ENCODE assay signal across 16 cellular contexts in genomic region chr7:74283858-74284447, GRCh38. TPM values are rescaled to one million over a fixed set of nuclear protein-coding genes. Genes with fewer than 3 reads are reported as not detected.
A peak's percentile ranks its signal among the peaks of the same experiment; 100 is the strongest.
DNase-seq lines count a peak whose midpoint lies in the region; ATAC-seq and TF ChIP-seq lines count a peak whose summit lies in the region.
"Had no signal": no experiment of that assay in that cellular context is flagged by ENCODE, and none has a peak within 500 bp of the region (broad histone marks: within the 10 kb centered on the region; RNA-seq: fewer than 3 reads in every experiment).

No MANE protein-coding gene starts in this region.

- H3K4me1 ChIP-seq in DOHH2 (ENCODE audit: control insufficient read depth, low read length) (peaks cover 64% of the 10 kb centered on the region), neural progenitor cell (peaks cover 13% of the 10 kb centered on the region), gastrocnemius medialis (peaks cover 5 to 12% of the 10 kb centered on the region in 2 donors)

- H3K4me3 ChIP-seq in DOHH2 (ENCODE audit: low read length) (no peak overlapping the region), neural progenitor cell (no peak overlapping the region), gastrocnemius medialis (no peak overlapping the region)
- H3K4me3 ChIP-seq: GM23338, mucosa of descending colon had no signal

- H3K27ac Mint-ChIP-seq in neural progenitor cell = no peak overlapping the region
- H3K27ac Mint-ChIP-seq: activated CD4-positive, alpha-beta T cell treated with anti-CD3 and anti-CD28 coated beads, Interleukin-2, amount 10 ng/mL, durations not matched to agents 7 days and 5 days; immature natural killer cell had no signal

- peak overlapping the region; percentile 39 for H3K4me2 ChIP-seq in DOHH2 (ENCODE audit: low read length)
- peak overlapping the region; percentile 35 for H3K4me2 ChIP-seq in neural progenitor cell
- H3K4me2 ChIP-seq: GM23338 had no signal

- intact Hi-C loops in gastrocnemius medialis (cut with DNase I; ENCODE audit: low total_unique reads) = no loop called here

- H3K36me3 Mint-ChIP-seq in neural progenitor cell = no peaks in the 10 kb centered on the region
- H3K36me3 Mint-ChIP-seq: immature natural killer cell had no signal

- peaks cover 17% of the 10 kb centered on the region for H3K27me3 Mint-ChIP-seq in neural progenitor cell (ENCODE audit: insufficient read depth, low read depth)

- in situ Hi-C loops in gastrocnemius medialis (cut with MboI; ENCODE audit: low sequenced_read_pairs in 4 of 4) = no loop called here

- peak overlapping the region; percentile 41 for H3K4me3 Mint-ChIP-seq in neural progenitor cell
- H3K4me3 Mint-ChIP-seq: activated CD4-positive, alpha-beta T cell treated with anti-CD3 and anti-CD28 coated beads, Interleukin-2, amount 10 ng/mL, durations not matched to agents 7 days and 5 days; GM23338; immature natural killer cell had no signal

- TF ChIP-seq CTCF in DOHH2 (IDR thresholded peaks at IDR 0.05; ENCODE audit: low read depth, low read length, poor library complexity, severe bottlenecking) (no peak), neural progenitor cell (IDR thresholded peaks at IDR 0.05) (no peak), gastrocnemius medialis (IDR thresholded peaks at IDR 0.05 in 4 of 5, conservative IDR thresholded peaks at IDR 0.05 in 1 of 5) (no peak)

- DNase-seq in NAMALWA (ENCODE audit: low spot score) = peak; percentile 72
- peak in 32 of 61 donors; percentile 10 to 80 (median 28) for DNase-seq in caudate nucleus (lab: John Stamatoyannopoulos, UW)
- no peak for DNase-seq in neural progenitor cell (ENCODE audit: low spot score)
- no peak for DNase-seq in NCI-H2081 (lab: John Stamatoyannopoulos, UW)
- DNase-seq in inferior parietal cortex (ENCODE audit: extremely low spot score) = no peak
- DNase-seq in gastrocnemius medialis = no peak
- DNase-seq in SK-N-DZ (ENCODE audit: low spot score) = no peak
- DNase-seq: activated CD4-positive, alpha-beta T cell treated with anti-CD3 and anti-CD28 coated beads, Interleukin-2, amount 10 ng/mL, durations not matched to agents 7 days and 5 days; BE2C; EL; immature natural killer cell; NCI-H2029 treated with DMSO at 0.1 percent for 48 hours; stimulated activated CD8-positive, alpha-beta memory T cell treated with anti-CD3 and anti-CD28 coated beads, Interleukin-4, amount 100 ng/mL, for 48 hours had no signal

- no peaks in the 10 kb centered on the region for H3K27me3 ChIP-seq in DOHH2 (ENCODE audit: control insufficient read depth, low read length)
- H3K27me3 ChIP-seq in neural progenitor cell = peaks cover 64% of the 10 kb centered on the region
- H3K27me3 ChIP-seq in gastrocnemius medialis = no peaks in the 10 kb centered on the region
- H3K27me3 ChIP-seq: BE2C had no signal

- no peaks in the 10 kb centered on the region for H3K9me2 ChIP-seq in DOHH2 (replicated peaks; ENCODE audit: control insufficient read depth, low read length)

- peaks cover 41% of the 10 kb centered on the region for H3K4me1 Mint-ChIP-seq in neural progenitor cell

- H2AFZ ChIP-seq in neural progenitor cell (replicated peaks) = no peak overlapping the region
- H2AFZ ChIP-seq: GM23338 had no signal

- ATAC-seq in gastrocnemius medialis = no peak

- H4K20me1 ChIP-seq in DOHH2 (ENCODE audit: control insufficient read depth, insufficient read depth, low read depth, low read length) (no peaks in the 10 kb centered on the region), neural progenitor cell (ENCODE audit: low read depth) (peaks cover 3% of the 10 kb centered on the region)

- TF ChIP-seq POLR2A in gastrocnemius medialis (IDR thresholded peaks at IDR 0.05) = no peak

- H3K27ac ChIP-seq in DOHH2 (ENCODE audit: low read depth, low read length) (no peak overlapping the region), caudate nucleus (ENCODE audit: low read depth, low read length) (peak overlapping the region; percentile 56), neural progenitor cell (no peak overlapping the region), gastrocnemius medialis (no peak overlapping the region)

- H3K36me3 ChIP-seq in DOHH2 (ENCODE audit: control insufficient read depth, low read length) (no peaks in the 10 kb centered on the region), neural progenitor cell (no peaks in the 10 kb centered on the region), gastrocnemius medialis (no peaks in the 10 kb centered on the region)
- H3K36me3 ChIP-seq: BE2C had no signal

- no peak overlapping the region for H3K9ac ChIP-seq in neural progenitor cell

- H3K79me2 ChIP-seq in DOHH2 (ENCODE audit: control insufficient read depth, low read length) = no peaks in the 10 kb centered on the region
- no peaks in the 10 kb centered on the region for H3K79me2 ChIP-seq in neural progenitor cell (ENCODE audit: low read depth)

- H3K9me3 ChIP-seq in DOHH2 (ENCODE audit: control insufficient read depth, insufficient read depth, low read length) (no peaks in the 10 kb centered on the region), neural progenitor cell (ENCODE audit: low read depth) (no peaks in the 10 kb centered on the region), gastrocnemius medialis (no peaks in the 10 kb centered on the region)
- H3K9me3 ChIP-seq: BE2C, mucosa of descending colon had no signal

- peaks cover 10% of the 10 kb centered on the region for H3F3A ChIP-seq in DOHH2 (ENCODE audit: control insufficient read depth, insufficient read depth)
- peaks cover 34% of the 10 kb centered on the region for H3F3A ChIP-seq in neural progenitor cell (ENCODE audit: low read depth)

- H3K9me3 Mint-ChIP-seq in neural progenitor cell = no peaks in the 10 kb centered on the region
- H3K9me3 Mint-ChIP-seq: activated CD4-positive, alpha-beta T cell treated with anti-CD3 and anti-CD28 coated beads, Interleukin-2, amount 10 ng/mL, durations not matched to agents 7 days and 5 days; GM23338 had no signal

RNA-seq across cellular contexts. Expression of gene CLIP2, which starts 5.3 kb away (rescaled TPM):
- total RNA-seq in neural progenitor cell (ENCODE audit: low replicate concordance) = 7.5 and 29.6 TPM in 2 replicates
- total RNA-seq in gastrocnemius medialis = 10 to 100 TPM in 1 of 4 donors, 1 to 10 TPM in 3; 2.0 to 10.0 (median 4.2) TPM
- 5.3 and 11.7 TPM in 2 replicates for polyA plus RNA-seq in SK-N-DZ (2014; cell fraction: cytosol; rRNA removed)
- polyA plus RNA-seq in SK-N-DZ (2014; cell fraction: nucleus; rRNA removed) = 4.5 and 5.8 TPM in 2 replicates

RNA-seq across cellular contexts. Expression of gene RFC2, which starts 29.8 kb away (rescaled TPM):
- 66.0 and 71.3 TPM in 2 replicates for total RNA-seq in neural progenitor cell (ENCODE audit: low replicate concordance)
- 10 to 100 TPM in 3 of 4 donors, 1 to 10 TPM in 1; 8.2 to 15.2 (median 12.7) TPM for total RNA-seq in gastrocnemius medialis
- 101 and 124 TPM in 2 replicates for polyA plus RNA-seq in SK-N-DZ (2014; cell fraction: cytosol; rRNA removed)
- polyA plus RNA-seq in SK-N-DZ (2014; cell fraction: nucleus; rRNA removed) = 33.7 and 34.4 TPM in 2 replicates

Comparison
In these comparisons a context has a peak if more than half of its experiments do, and no peak if none do; other contexts are left out.
1. DNase-seq: peak in NAMALWA (single experiment) and caudate nucleus (32 of 61); none in neural progenitor cell (single experiment), NCI-H2081 (0 of 2), inferior parietal cortex (single experiment), gastrocnemius medialis (0 of 2) and SK-N-DZ (single experiment).